ENCODE assay signal across 16 cellular contexts in the genomic region with DNA sequence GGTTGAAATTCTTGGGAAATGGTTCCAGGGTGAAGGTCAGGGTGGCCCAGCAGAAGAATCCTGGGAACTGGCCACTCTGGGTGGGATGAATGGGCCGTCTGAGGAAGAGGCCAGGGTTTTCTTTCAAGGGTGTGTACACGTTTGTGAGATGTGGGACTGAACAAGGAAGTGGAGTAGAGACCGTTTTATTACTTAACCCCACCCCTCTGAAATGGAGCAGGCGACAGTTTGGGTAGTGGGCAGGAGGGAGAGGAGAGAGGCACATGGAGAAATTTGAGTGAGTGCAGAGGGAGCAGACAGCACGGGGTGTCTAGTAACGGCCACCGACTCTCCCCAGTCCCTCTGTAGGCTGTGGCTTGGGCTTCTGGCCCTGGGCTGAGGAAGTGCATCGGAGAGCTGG.
A peak's percentile ranks its signal among the peaks of the same experiment; 100 is the strongest.
DNase-seq lines count a peak whose midpoint lies in the region; ATAC-seq and TF ChIP-seq lines count a peak whose summit lies in the region.
"Had no signal": no experiment of that assay in that cellular context is flagged by ENCODE, and none has a peak within 500 bp of the region (broad histone marks: within the 10 kb centered on the region; RNA-seq: fewer than 3 reads in every experiment).

No MANE protein-coding gene starts in this region.

- no peaks in the 10 kb centered on the region for H3K36me3 Mint-ChIP-seq in neural crest cell (ENCODE audit: low read depth)
- H3K36me3 Mint-ChIP-seq in type B pancreatic cell = no peaks in the 10 kb centered on the region
- H3K36me3 Mint-ChIP-seq: CD8-positive, alpha-beta T cell had no signal

- peak in 1 of 2 experiments; percentile 6 for DNase-seq in HL-60 (ENCODE audit: low read depth in 1 of 2, low spot score in 1 of 2)
- DNase-seq in dorsolateral prefrontal cortex = no peak
- no peak for DNase-seq in neural crest cell (ENCODE audit: low read depth, low spot score)
- DNase-seq in type B pancreatic cell (ENCODE audit: extremely low spot score, unreplicated experiment) = no peak
- no peak for DNase-seq in NCI-H2227 treated with DMSO at 0.1 percent for 48 hours (lab: John Stamatoyannopoulos, UW)
- DNase-seq in activated T-cell treated with anti-CD3 and anti-CD28 coated beads for 4 hours = no peak
- DNase-seq: ACHN; C1 segment of cervical spinal cord; CD8-positive, alpha-beta T cell; COR-L47; DND-41; GDM1; GOT3 had no signal

- H3K4me3 ChIP-seq in HL-60 (replicated peaks; ENCODE audit: insufficient read depth, low read length) = no peak overlapping the region
- no peak overlapping the region for H3K4me3 ChIP-seq in dorsolateral prefrontal cortex
- H3K4me3 ChIP-seq: HAP-1 had no signal

- no peak overlapping the region for H3K4me3 Mint-ChIP-seq in neural crest cell
- H3K4me3 Mint-ChIP-seq in type B pancreatic cell = no peak overlapping the region
- H3K4me3 Mint-ChIP-seq: B cell; CD8-positive, alpha-beta T cell had no signal

- intact Hi-C loops in dorsolateral prefrontal cortex (cut with DNase I) = no loop called here

- peak overlapping the region; percentile 43; the same call in 1 of the 2 replicates for H3K27ac ChIP-seq in HL-60 (replicated peaks)
- H3K27ac ChIP-seq in dorsolateral prefrontal cortex = peak overlapping the region in 30 of 59 donors; percentile 2 to 99 (median 80)

- no peak for TF ChIP-seq CTCF in HL-60 (IDR thresholded peaks at IDR 0.05; ENCODE audit: insufficient read depth, low read length)
- TF ChIP-seq CTCF in dorsolateral prefrontal cortex (IDR thresholded peaks at IDR 0.05 in 54 of 56, conservative IDR thresholded peaks at IDR 0.05 in 2 of 56; ENCODE audit: low read depth in 1 of 56, partially characterized antibody in 56 of 56) = no peak
- TF ChIP-seq CTCF in neural crest cell (conservative IDR thresholded peaks at IDR 0.05) = no peak
- no peak for TF ChIP-seq CTCF in type B pancreatic cell (conservative IDR thresholded peaks at IDR 0.05)

- H3K27me3 Mint-ChIP-seq in neural crest cell (ENCODE audit: low read depth) (peaks cover 17% of the 10 kb centered on the region), type B pancreatic cell (peaks cover 11% of the 10 kb centered on the region)

- ATAC-seq in GM18520 (IDR thresholded peaks at IDR 0.05; ENCODE audit: unreplicated experiment) = no peak
- ATAC-seq: CD8-positive, alpha-beta T cell had no signal

- H3K4me1 Mint-ChIP-seq in neural crest cell (peaks cover 46% of the 10 kb centered on the region), type B pancreatic cell (ENCODE audit: unreplicated experiment) (peaks cover 29% of the 10 kb centered on the region)
- H3K4me1 Mint-ChIP-seq: B cell had no signal

- H3K27ac Mint-ChIP-seq in neural crest cell (ENCODE audit: unreplicated experiment) = peak overlapping the region; percentile 75
- peak overlapping the region; percentile 31 for H3K27ac Mint-ChIP-seq in type B pancreatic cell
- H3K27ac Mint-ChIP-seq: B cell; CD8-positive, alpha-beta T cell had no signal

- H3K9me3 Mint-ChIP-seq in neural crest cell (no peaks in the 10 kb centered on the region), type B pancreatic cell (no peaks in the 10 kb centered on the region)
- H3K9me3 Mint-ChIP-seq: CD8-positive, alpha-beta T cell had no signal

- no peaks in the 10 kb centered on the region for H3K27me3 ChIP-seq in HL-60 (ENCODE audit: insufficient read depth, poor library complexity, severe bottlenecking)
- H3K27me3 ChIP-seq in dorsolateral prefrontal cortex = no peaks in the 10 kb centered on the region
